Comparison of ENCODE assay signal across 6 cellular contexts in genomic region chr7:28502408-28502807, GRCh38.
"Had no signal": no experiment of that assay in that cellular context is flagged by ENCODE, and none has a peak within 500 bp of the region (broad histone marks: within the 10 kb centered on the region; RNA-seq: fewer than 3 reads in every experiment).

No MANE protein-coding gene starts in this region.

- FAIRE-seq: G401.6, GM12891, GM12892, GM19239 had no signal

- DNase-seq: GDM1, GF-D8 had no signal
